ENCODE assay signal across 9 cellular contexts in the genomic region with DNA sequence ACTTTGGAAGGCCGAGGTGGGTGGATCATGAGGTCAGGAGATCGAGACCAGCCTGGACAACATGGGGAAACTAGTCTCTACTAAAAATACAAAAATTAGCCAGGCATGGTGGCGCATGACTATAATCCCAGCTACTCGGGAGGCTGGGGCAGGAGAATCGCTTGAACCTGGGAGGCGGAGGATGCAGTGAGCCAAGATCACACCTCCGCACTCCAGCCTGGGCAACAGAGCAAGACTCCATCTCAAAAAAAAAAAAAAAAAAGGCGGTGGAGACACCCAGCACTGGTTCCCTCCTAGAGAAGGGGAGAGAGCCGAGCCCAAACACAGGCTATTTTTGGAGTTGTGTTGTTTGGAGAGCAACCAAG. TPM values are rescaled to one million over a fixed set of nuclear protein-coding genes. Genes with fewer than 3 reads are reported as not detected.
DNase-seq lines count a peak whose midpoint lies in the region; ATAC-seq, FAIRE-seq and TF ChIP-seq lines count a peak whose summit lies in the region.
"Not testable (repeated sequence)": the region's sequence is repeated elsewhere in the genome, so short reads cannot be mapped to it uniquely, and the experiment has no call there.
"Had no signal": no experiment of that assay in that cellular context is flagged by ENCODE, and none has a peak within 500 bp of the region (broad histone marks: within the 10 kb centered on the region; RNA-seq: fewer than 3 reads in every experiment).

No MANE protein-coding gene starts in this region.

- not testable (repeated sequence) for TF ChIP-seq POLR2A in adrenal gland (IDR thresholded peaks at IDR 0.05); HepG2 (IDR thresholded peaks at IDR 0.05; ENCODE audit: insufficient read depth in 1 of 2, low read depth in 2 of 2, low read length in 2 of 2)

- peaks cover 21% of the 10 kb centered on the region for H3K27me3 Mint-ChIP-seq in GM23338 (ENCODE audit: insufficient read depth, low read depth, poor library complexity)
- H3K27me3 Mint-ChIP-seq in endothelial cell (ENCODE audit: unreplicated experiment): peaks cover 12% of the 10 kb centered on the region
- peaks cover 13% of the 10 kb centered on the region for H3K27me3 Mint-ChIP-seq in nephron progenitor cell (ENCODE audit: low read depth, poor library complexity)

- peak overlapping the region; percentile 32 for H3K9ac ChIP-seq in SK-N-SH
- H3K9ac ChIP-seq in HepG2 (ENCODE audit: insufficient read depth, low read depth, low read length): peak overlapping the region; percentile 89

- POLR2A ChIA-PET in SK-N-SH (lab: Yijun Ruan, JAX): not testable (repeated sequence)
- POLR2A ChIA-PET in HepG2 (lab: Yijun Ruan, JAX): interaction anchor here (1.2 to 4.1 kb wide), 18 partner anchors 9 to 232 kb away, joined by 3 to 68 read pairs (median 14); partner anchors contain the start of genes AP1S1, FIS1, PLOD3 and TRIM56

- H3K4me1 Mint-ChIP-seq in GM23338 (peaks cover 17% of the 10 kb centered on the region), endothelial cell (ENCODE audit: unreplicated experiment) (peaks cover 23% of the 10 kb centered on the region), nephron progenitor cell (peaks cover 44% of the 10 kb centered on the region)
- peaks cover 32% of the 10 kb centered on the region for H3K4me1 Mint-ChIP-seq in stimulated activated effector memory CD8-positive, alpha-beta T cell treated with anti-CD3 and anti-CD28 coated beads, Interleukin-12 subunit alpha, Interleukin-12 subunit beta, amount 100 ng/mL, for 72 hours

- H3K79me2 ChIP-seq in GM23338 (replicated peaks; ENCODE audit: insufficient read depth); HepG2 (ENCODE audit: insufficient read depth, low read length): not testable (repeated sequence)
- H3K79me2 ChIP-seq in SK-N-SH (ENCODE audit: insufficient read depth): peaks cover 48% of the 10 kb centered on the region

- H3K27ac ChIP-seq in GM23338 (ENCODE audit: low read depth): not testable (repeated sequence)
- peak overlapping the region; percentile 69 to 98; a peak in 3 of 4 replicates for H3K27ac ChIP-seq in SK-N-SH (ENCODE audit: low read depth in 2 of 2, low read length in 1 of 2)
- H3K27ac ChIP-seq in adrenal gland: peak overlapping the region; percentile 55 to 94 (median 79)
- peak overlapping the region; percentile 99 for H3K27ac ChIP-seq in HepG2 (ENCODE audit: extremely low read length, insufficient read depth, low read length)

- in situ Hi-C loops in HepG2 (cut with HindIII; ENCODE audit: extremely low pct_ligation_motif_present, low pct_unique_long_range_greater_than_20kb): not testable (repeated sequence)

- H3K4me1 ChIP-seq in GM23338 (ENCODE audit: insufficient read depth): peaks cover 26% of the 10 kb centered on the region; the same call in 1 of the 2 replicates
- H3K4me1 ChIP-seq in SK-N-SH (ENCODE audit: control insufficient read depth in 1 of 2, insufficient read depth in 2 of 2, low read depth in 1 of 2, low read length in 1 of 2): peaks cover 14 to 66% of the 10 kb centered on the region in 2 experiments; a peak in 3 of 4 replicates
- H3K4me1 ChIP-seq in adrenal gland (replicated peaks in 1 of 2): peaks cover 19 to 30% of the 10 kb centered on the region in 2 donors
- H3K4me1 ChIP-seq in HepG2 (ENCODE audit: insufficient read depth, low read length): peaks cover 92% of the 10 kb centered on the region

- H3K4me2 ChIP-seq in GM23338 (peak overlapping the region; percentile 53; the same call in 1 of the 2 replicates), SK-N-SH (0 out of 2 replicates have a peak overlapping the region, but pooled peaks have one; percentile 6), HepG2 (ENCODE audit: low read depth, low read length) (peak overlapping the region; percentile 94)

- H3K36me3 Mint-ChIP-seq in GM23338 (ENCODE audit: low read depth); endothelial cell (ENCODE audit: low read depth, unreplicated experiment); nephron progenitor cell (ENCODE audit: low read depth); stimulated activated effector memory CD8-positive, alpha-beta T cell treated with anti-CD3 and anti-CD28 coated beads, Interleukin-12 subunit alpha, Interleukin-12 subunit beta, amount 100 ng/mL, for 72 hours: not testable (repeated sequence)

- not testable (repeated sequence) for TF ChIP-seq RAD21 in SK-N-SH (IDR thresholded peaks at IDR 0.05; ENCODE audit: low read length); HepG2 (CRISPR knock-in tag; IDR thresholded peaks at IDR 0.05)

- not testable (repeated sequence) for H3K4me3 Mint-ChIP-seq in GM23338; endothelial cell (ENCODE audit: unreplicated experiment); nephron progenitor cell
- H3K4me3 Mint-ChIP-seq in stimulated activated effector memory CD8-positive, alpha-beta T cell treated with anti-CD3 and anti-CD28 coated beads, Interleukin-12 subunit alpha, Interleukin-12 subunit beta, amount 100 ng/mL, for 72 hours: peak overlapping the region; percentile 29

- not testable (repeated sequence) for H3K27ac Mint-ChIP-seq in GM23338
- H3K27ac Mint-ChIP-seq in endothelial cell (ENCODE audit: unreplicated experiment): peak overlapping the region; percentile 83
- H3K27ac Mint-ChIP-seq in nephron progenitor cell: peak overlapping the region; percentile 80
- H3K27ac Mint-ChIP-seq in stimulated activated effector memory CD8-positive, alpha-beta T cell treated with anti-CD3 and anti-CD28 coated beads, Interleukin-12 subunit alpha, Interleukin-12 subunit beta, amount 100 ng/mL, for 72 hours: peak overlapping the region; percentile 85

- not testable (repeated sequence) for TF ChIP-seq EP300 in SK-N-SH (IDR thresholded peaks at IDR 0.05; ENCODE audit: borderline replicate concordance in 1 of 2, low read depth in 1 of 2, low read length in 1 of 2); HepG2 (IDR thresholded peaks at IDR 0.05; ENCODE audit: low read depth in 2 of 2, low read length in 2 of 2); HepG2 (CRISPR knock-in tag; IDR thresholded peaks at IDR 0.05; ENCODE audit: borderline replicate concordance)

- H3K9me3 Mint-ChIP-seq in GM23338; endothelial cell (ENCODE audit: unreplicated experiment); nephron progenitor cell; stimulated activated effector memory CD8-positive, alpha-beta T cell treated with anti-CD3 and anti-CD28 coated beads, Interleukin-12 subunit alpha, Interleukin-12 subunit beta, amount 100 ng/mL, for 72 hours: not testable (repeated sequence)

- intact Hi-C loops in adrenal gland (cut with DNase I); HepG2 (cut with micrococcal nuclease; ENCODE audit: unreplicated experiment): not testable (repeated sequence)

- not testable (repeated sequence) for H3K27me3 ChIP-seq in GM23338 (ENCODE audit: insufficient read depth); SK-N-SH (ENCODE audit: insufficient read depth); adrenal gland; HepG2 (ENCODE audit: control insufficient read depth in 1 of 2, insufficient read depth in 2 of 2, low read length in 2 of 2)

- H3K9me3 ChIP-seq in SK-N-SH; adrenal gland (replicated peaks in 1 of 3); HepG2 (ENCODE audit: low read length): not testable (repeated sequence)

- WGBS in SK-N-SH (ENCODE audit: low lambda C conversion rate): 64% methylated on average over 9 of the region's 9 CpGs
- 62 to 82% (median 70%) methylated on average over 8 to 9 of the region's 9 CpGs for WGBS in adrenal gland, 4 donors
- WGBS in HepG2 (ENCODE audit: low lambda C conversion rate): 63% methylated on average over 9 of the region's 9 CpGs

- CTCF ChIA-PET in SK-N-SH (lab: Yijun Ruan, JAX): interaction anchor here (1.4 to 3.4 kb wide), 2 partner anchors 16 to 27 kb away, joined by 4 to 19 read pairs; no protein-coding TSS in a partner anchor
- CTCF ChIA-PET in HepG2 (lab: Yijun Ruan, JAX; ENCODE audit: low intra/inter-chr PET ratio, low total read pairs): not testable (repeated sequence)

- H3K4me3 ChIP-seq in GM23338; SK-N-SH (ENCODE audit: low read depth in 2 of 2, low read length in 1 of 2): not testable (repeated sequence)
- H3K4me3 ChIP-seq in adrenal gland (peak overlapping the region in 1 of 4 donors; percentile 52), HepG2 (replicated peaks in 1 of 3; ENCODE audit: insufficient read depth in 1 of 3, low read depth in 2 of 3, low read length in 3 of 3) (peak overlapping the region in 2 of 3 experiments; percentile 61 to 68; a peak in 3 of 6 replicates)

- TSS peak; percentile 43 for BruUV-seq in HepG2 (replicated peaks; lab: Mats Ljungman, UMichigan)

- H3K9me2 ChIP-seq in GM23338 (ENCODE audit: insufficient read depth); SK-N-SH: not testable (repeated sequence)

- H2AFZ ChIP-seq in GM23338: peak overlapping the region; percentile 89; the same call in 1 of the 2 replicates
- not testable (repeated sequence) for H2AFZ ChIP-seq in SK-N-SH (ENCODE audit: low read depth); HepG2 (ENCODE audit: low read length)

- not testable (repeated sequence) for FAIRE-seq in HepG2 (lab: Jason Lieb, UNC)

- H3F3A ChIP-seq in GM23338 (replicated peaks; ENCODE audit: low read depth): not testable (repeated sequence)
- peaks cover 79% of the 10 kb centered on the region for H3F3A ChIP-seq in SK-N-SH (replicated peaks; ENCODE audit: insufficient read depth)

- not testable (repeated sequence) for DNase-seq in GM23338 (ENCODE audit: low spot score); SK-N-SH; adrenal gland; endothelial cell (ENCODE audit: low spot score); HepG2 (ENCODE audit: low spot score); nephron progenitor cell; stimulated activated effector memory CD8-positive, alpha-beta T cell treated with anti-CD3 and anti-CD28 coated beads, Interleukin-12 subunit alpha, Interleukin-12 subunit beta, amount 100 ng/mL, for 72 hours (ENCODE audit: low spot score in 2 of 2)

- not testable (repeated sequence) for H3K36me3 ChIP-seq in GM23338 (ENCODE audit: insufficient read depth); SK-N-SH (replicated peaks in 1 of 2; ENCODE audit: control insufficient read depth in 1 of 2, insufficient read depth in 2 of 2, low read length in 1 of 2); adrenal gland (replicated peaks in 1 of 2); HepG2 (replicated peaks in 1 of 2; ENCODE audit: control insufficient read depth in 1 of 2, insufficient read depth in 2 of 2, low read length in 2 of 2)

- not testable (repeated sequence) for ATAC-seq in GM23338; HepG2; stimulated activated effector memory CD8-positive, alpha-beta T cell treated with anti-CD3 and anti-CD28 coated beads, Interleukin-12 subunit alpha, Interleukin-12 subunit beta, amount 100 ng/mL, for 72 hours

- not testable (repeated sequence) for TF ChIP-seq CTCF in GM23338 (conservative IDR thresholded peaks at IDR 0.05; ENCODE audit: low read depth in 2 of 2); SK-N-SH (IDR thresholded peaks at IDR 0.05); adrenal gland (IDR thresholded peaks at IDR 0.05); endothelial cell (IDR thresholded peaks at IDR 0.05; ENCODE audit: unreplicated experiment); HepG2 (CRISPR knock-in tag; IDR thresholded peaks at IDR 0.05); nephron progenitor cell (IDR thresholded peaks at IDR 0.05)

- H4K20me1 ChIP-seq in GM23338 (replicated peaks; ENCODE audit: insufficient read depth); SK-N-SH (ENCODE audit: insufficient read depth); HepG2 (ENCODE audit: insufficient read depth, low read length): not testable (repeated sequence)

RNA-seq across cellular contexts. Expression of gene SERPINE1, which starts 5.3 kb away (rescaled TPM):
- total RNA-seq in GM23338 (2014; rRNA removed; shearing (Covaris generic)): 0.97 and 2.0 TPM in 2 replicates
- polyA plus RNA-seq in GM23338 (2016; fragmentation: Nextera tagmentation; extraction: Ambion mirVana): 0.63 and 1.2 TPM in 2 replicates
- 4,174 and 5,753 TPM in 2 replicates for polyA plus RNA-seq in SK-N-SH (2012; rRNA removed)
- 2,518 and 3,426 TPM in 2 replicates for polyA plus RNA-seq in SK-N-SH (2012; cell fraction: cytosol; rRNA removed)
- polyA plus RNA-seq in SK-N-SH (2012; cell fraction: nucleus; rRNA removed): 3,662 and 5,083 TPM in 2 replicates
- total RNA-seq in adrenal gland: 100 to 1,000 TPM in 1 of 8 donors, 10 to 100 TPM in 6, 1 to 10 TPM in 1; 7.0 to 118 (median 34.7) TPM
- 10 to 100 TPM in 2 of 3 donors, 1 to 10 TPM in 1; 9.1 to 23.1 (median 23.0) TPM for polyA plus RNA-seq in adrenal gland
- 0.80 TPM for total RNA-seq in endothelial cell (ENCODE audit: unreplicated experiment)
- total RNA-seq in HepG2 (2016; rRNA removed; fragmentation: Illumina TruSeq; extraction: Trizol): 9.2 and 21.2 TPM in 2 replicates
- 3.3 and 3.6 TPM in 2 replicates for total RNA-seq in HepG2 (2016; cell fraction: cytosol; rRNA removed; fragmentation: Illumina TruSeq; extraction: Trizol; ENCODE audit: low read depth)
- total RNA-seq in HepG2 (2016; cell fraction: insoluble cytoplasmic fraction; rRNA removed; fragmentation: Illumina TruSeq; extraction: Trizol): 8.0 and 21.0 TPM in 2 replicates
- 8.0 and 9.1 TPM in 2 replicates for total RNA-seq in HepG2 (2016; cell fraction: membrane; rRNA removed; fragmentation: Illumina TruSeq; extraction: Trizol)
- 18.0 and 20.9 TPM in 2 replicates for total RNA-seq in HepG2 (2016; cell fraction: nucleus; rRNA removed; fragmentation: Illumina TruSeq; extraction: Trizol)
- polyA plus RNA-seq in HepG2 (2011; rRNA removed): 1,576 and 2,365 TPM in 2 replicates
- polyA plus RNA-seq in HepG2 (2011; cell fraction: cytosol; rRNA removed): 1,491 and 1,809 TPM in 2 replicates
- polyA plus RNA-seq in HepG2 (2011; cell fraction: nucleus; rRNA removed): 562 and 817 TPM in 2 replicates
- polyA plus RNA-seq in HepG2 (2012): 545 and 706 TPM in 2 replicates
- polyA plus RNA-seq in HepG2 (2016; cell fraction: cytosol; fragmentation: Illumina TruSeq; extraction: Trizol; ENCODE audit: low read depth): 3.7 and 4.4 TPM in 2 replicates
- polyA plus RNA-seq in HepG2 (2016; cell fraction: insoluble cytoplasmic fraction; fragmentation: Illumina TruSeq; extraction: Trizol; ENCODE audit: low read depth): 9.1 and 11.4 TPM in 2 replicates
- polyA plus RNA-seq in HepG2 (2016; cell fraction: membrane; fragmentation: Illumina TruSeq; extraction: Trizol; ENCODE audit: low read depth): 6.1 and 6.8 TPM in 2 replicates
- 38.3 and 38.7 TPM in 2 replicates for polyA plus RNA-seq in HepG2 (2016; cell fraction: nucleus; fragmentation: Illumina TruSeq; extraction: Trizol; ENCODE audit: insufficient read depth, low read depth)
- 6.3 and 1,949 TPM in 2 replicates for polyA minus RNA-seq in HepG2 (2011; rRNA and poly(A)+ RNA removed; ENCODE audit: low replicate concordance)
- polyA minus RNA-seq in HepG2 (2011; cell fraction: cytosol; rRNA and poly(A)+ RNA removed): 904 and 1,305 TPM in 2 replicates
- 242 and 430 TPM in 2 replicates for polyA minus RNA-seq in HepG2 (2011; cell fraction: nucleus; rRNA and poly(A)+ RNA removed)

RNA-seq across cellular contexts. Expression of gene AP1S1, which starts 32.7 kb away (rescaled TPM):
- total RNA-seq in GM23338 (2014; rRNA removed; shearing (Covaris generic)): 60.6 and 62.9 TPM in 2 replicates
- polyA plus RNA-seq in GM23338 (2016; fragmentation: Nextera tagmentation; extraction: Ambion mirVana) (11.5 and 12.2 TPM in 2 replicates), SK-N-SH (2012; rRNA removed) (616 and 704 TPM in 2 replicates), adrenal gland (10 to 100 TPM; 20.4 to 35.4 (median 30.0) TPM), HepG2 (2011; rRNA removed) (65.2 and 68.1 TPM in 2 replicates)
- 481 and 593 TPM in 2 replicates for polyA plus RNA-seq in SK-N-SH (2012; cell fraction: cytosol; rRNA removed)
- 340 and 390 TPM in 2 replicates for polyA plus RNA-seq in SK-N-SH (2012; cell fraction: nucleus; rRNA removed)
- total RNA-seq in adrenal gland (10 to 100 TPM; 26.9 to 66.1 (median 43.6) TPM), endothelial cell (ENCODE audit: unreplicated experiment) (45.6 TPM), HepG2 (2016; rRNA removed; fragmentation: Illumina TruSeq; extraction: Trizol) (57.5 and 77.9 TPM in 2 replicates)
- 12.5 and 16.2 TPM in 2 replicates for total RNA-seq in HepG2 (2016; cell fraction: cytosol; rRNA removed; fragmentation: Illumina TruSeq; extraction: Trizol; ENCODE audit: low read depth)
- total RNA-seq in HepG2 (2016; cell fraction: insoluble cytoplasmic fraction; rRNA removed; fragmentation: Illumina TruSeq; extraction: Trizol): 61.5 and 77.2 TPM in 2 replicates
- total RNA-seq in HepG2 (2016; cell fraction: membrane; rRNA removed; fragmentation: Illumina TruSeq; extraction: Trizol): 27.8 and 28.9 TPM in 2 replicates
- total RNA-seq in HepG2 (2016; cell fraction: nucleus; rRNA removed; fragmentation: Illumina TruSeq; extraction: Trizol): 21.6 and 22.0 TPM in 2 replicates
- 72.3 and 73.9 TPM in 2 replicates for polyA plus RNA-seq in HepG2 (2011; cell fraction: cytosol; rRNA removed)
- polyA plus RNA-seq in HepG2 (2011; cell fraction: nucleus; rRNA removed): 36.3 and 39.1 TPM in 2 replicates
- polyA plus RNA-seq in HepG2 (2012): 37.2 and 44.1 TPM in 2 replicates
- 12.3 and 17.5 TPM in 2 replicates for polyA plus RNA-seq in HepG2 (2016; cell fraction: cytosol; fragmentation: Illumina TruSeq; extraction: Trizol; ENCODE audit: low read depth)
- 79.7 and 84.4 TPM in 2 replicates for polyA plus RNA-seq in HepG2 (2016; cell fraction: insoluble cytoplasmic fraction; fragmentation: Illumina TruSeq; extraction: Trizol; ENCODE audit: low read depth)
- polyA plus RNA-seq in HepG2 (2016; cell fraction: membrane; fragmentation: Illumina TruSeq; extraction: Trizol; ENCODE audit: low read depth): 20.4 and 24.4 TPM in 2 replicates
- polyA plus RNA-seq in HepG2 (2016; cell fraction: nucleus; fragmentation: Illumina TruSeq; extraction: Trizol; ENCODE audit: insufficient read depth, low read depth): 37.5 and 48.7 TPM in 2 replicates
- polyA minus RNA-seq in HepG2 (2011; rRNA and poly(A)+ RNA removed; ENCODE audit: low replicate concordance): 27.0 and 72.1 TPM in 2 replicates
- polyA minus RNA-seq in HepG2 (2011; cell fraction: cytosol; rRNA and poly(A)+ RNA removed): 13.5 and 15.9 TPM in 2 replicates
- polyA minus RNA-seq in HepG2 (2011; cell fraction: nucleus; rRNA and poly(A)+ RNA removed): 6.6 and 8.1 TPM in 2 replicates

RNA-seq across cellular contexts. Expression of gene TRIM56, which starts 36.3 kb away (rescaled TPM):
- total RNA-seq in GM23338 (2014; rRNA removed; shearing (Covaris generic)): 12.9 and 15.7 TPM in 2 replicates
- 8.7 and 10.0 TPM in 2 replicates for polyA plus RNA-seq in GM23338 (2016; fragmentation: Nextera tagmentation; extraction: Ambion mirVana)
- 2.5 and 2.9 TPM in 2 replicates for polyA plus RNA-seq in SK-N-SH (2012; rRNA removed)
- polyA plus RNA-seq in SK-N-SH (2012; cell fraction: cytosol; rRNA removed): 2.4 TPM in 2 replicates
- 7.4 and 7.8 TPM in 2 replicates for polyA plus RNA-seq in SK-N-SH (2012; cell fraction: nucleus; rRNA removed)
- total RNA-seq in adrenal gland: 10 to 100 TPM; 21.3 to 57.3 (median 33.5) TPM
- polyA plus RNA-seq in adrenal gland: 10 to 100 TPM in 2 of 3 donors, 1 to 10 TPM in 1; 8.3 to 24.1 (median 16.3) TPM
- 5.3 TPM for total RNA-seq in endothelial cell (ENCODE audit: unreplicated experiment)
- total RNA-seq in HepG2 (2016; rRNA removed; fragmentation: Illumina TruSeq; extraction: Trizol): 7.1 and 8.1 TPM in 2 replicates
- total RNA-seq in HepG2 (2016; cell fraction: cytosol; rRNA removed; fragmentation: Illumina TruSeq; extraction: Trizol; ENCODE audit: low read depth): 0.51 and 0.88 TPM in 2 replicates
- 7.1 and 7.5 TPM in 2 replicates for total RNA-seq in HepG2 (2016; cell fraction: insoluble cytoplasmic fraction; rRNA removed; fragmentation: Illumina TruSeq; extraction: Trizol)
- 2.1 and 2.7 TPM in 2 replicates for total RNA-seq in HepG2 (2016; cell fraction: membrane; rRNA removed; fragmentation: Illumina TruSeq; extraction: Trizol)
- 5.7 and 8.6 TPM in 2 replicates for total RNA-seq in HepG2 (2016; cell fraction: nucleus; rRNA removed; fragmentation: Illumina TruSeq; extraction: Trizol)
- 3.0 and 3.2 TPM in 2 replicates for polyA plus RNA-seq in HepG2 (2011; rRNA removed)
- polyA plus RNA-seq in HepG2 (2011; cell fraction: cytosol; rRNA removed): 1.3 and 1.8 TPM in 2 replicates
- polyA plus RNA-seq in HepG2 (2011; cell fraction: nucleus; rRNA removed): 10.1 and 11.0 TPM in 2 replicates
- polyA plus RNA-seq in HepG2 (2012): 9.5 and 9.7 TPM in 2 replicates
- 0.27 and 0.32 TPM in 2 replicates for polyA plus RNA-seq in HepG2 (2016; cell fraction: cytosol; fragmentation: Illumina TruSeq; extraction: Trizol; ENCODE audit: low read depth)
- polyA plus RNA-seq in HepG2 (2016; cell fraction: insoluble cytoplasmic fraction; fragmentation: Illumina TruSeq; extraction: Trizol; ENCODE audit: low read depth): 2.6 and 3.8 TPM in 2 replicates
- 0.63 and 0.71 TPM in 2 replicates for polyA plus RNA-seq in HepG2 (2016; cell fraction: membrane; fragmentation: Illumina TruSeq; extraction: Trizol; ENCODE audit: low read depth)
- polyA plus RNA-seq in HepG2 (2016; cell fraction: nucleus; fragmentation: Illumina TruSeq; extraction: Trizol; ENCODE audit: insufficient read depth, low read depth): 10.0 and 15.0 TPM in 2 replicates
- polyA minus RNA-seq in HepG2 (2011; rRNA and poly(A)+ RNA removed; ENCODE audit: low replicate concordance): 14.7 and 16.6 TPM in 2 replicates
- 3.3 and 5.4 TPM in 2 replicates for polyA minus RNA-seq in HepG2 (2011; cell fraction: cytosol; rRNA and poly(A)+ RNA removed)
- polyA minus RNA-seq in HepG2 (2011; cell fraction: nucleus; rRNA and poly(A)+ RNA removed): 8.6 and 9.3 TPM in 2 replicates

RNA-seq across cellular contexts. Expression of gene VGF, which starts 43.8 kb away (rescaled TPM):
- total RNA-seq in GM23338 (2014; rRNA removed; shearing (Covaris generic)): 3.3 and 4.4 TPM in 2 replicates
- 2.6 and 3.0 TPM in 2 replicates for polyA plus RNA-seq in GM23338 (2016; fragmentation: Nextera tagmentation; extraction: Ambion mirVana)
- polyA plus RNA-seq in SK-N-SH (2012; rRNA removed): 17.4 and 54.3 TPM in 2 replicates
- 48.7 and 59.7 TPM in 2 replicates for polyA plus RNA-seq in SK-N-SH (2012; cell fraction: cytosol; rRNA removed)
- 65.5 and 96.9 TPM in 2 replicates for polyA plus RNA-seq in SK-N-SH (2012; cell fraction: nucleus; rRNA removed)
- 10 to 100 TPM in 2 of 8 donors, 1 to 10 TPM in 2, under 1 TPM in 1, not detected in 3; 0.97 to 14.3 (median 2.0) TPM for total RNA-seq in adrenal gland
- 10 to 100 TPM in 1 of 3 donors, 1 to 10 TPM in 2; 1.9 to 12.8 (median 4.6) TPM for polyA plus RNA-seq in adrenal gland
- 0.77 TPM for total RNA-seq in endothelial cell (ENCODE audit: unreplicated experiment)
- total RNA-seq in HepG2 (2016; rRNA removed; fragmentation: Illumina TruSeq; extraction: Trizol): 0.10 and 0.46 TPM in 2 replicates
- total RNA-seq in HepG2 (2016; cell fraction: cytosol; rRNA removed; fragmentation: Illumina TruSeq; extraction: Trizol; ENCODE audit: low read depth): 0.18 TPM in 1 of 2 replicates, not detected in the other
- total RNA-seq in HepG2 (2016; cell fraction: insoluble cytoplasmic fraction; rRNA removed; fragmentation: Illumina TruSeq; extraction: Trizol): 0.52 TPM in 1 of 2 replicates, not detected in the other
- 0.10 and 0.15 TPM in 2 replicates for total RNA-seq in HepG2 (2016; cell fraction: membrane; rRNA removed; fragmentation: Illumina TruSeq; extraction: Trizol)
- 0.44 and 0.78 TPM in 2 replicates for total RNA-seq in HepG2 (2016; cell fraction: nucleus; rRNA removed; fragmentation: Illumina TruSeq; extraction: Trizol)
- 0.12 and 0.21 TPM in 2 replicates for polyA plus RNA-seq in HepG2 (2011; rRNA removed)
- polyA plus RNA-seq in HepG2 (2011; cell fraction: cytosol; rRNA removed): 0.12 and 0.23 TPM in 2 replicates
- polyA plus RNA-seq in HepG2 (2011; cell fraction: nucleus; rRNA removed): 0.40 and 0.96 TPM in 2 replicates
- polyA plus RNA-seq in HepG2 (2012): 0.09 and 0.31 TPM in 2 replicates
- polyA plus RNA-seq in HepG2 (2016; cell fraction: cytosol; fragmentation: Illumina TruSeq; extraction: Trizol; ENCODE audit: low read depth): 0.06 and 0.09 TPM in 2 replicates
- polyA plus RNA-seq in HepG2 (2016; cell fraction: insoluble cytoplasmic fraction; fragmentation: Illumina TruSeq; extraction: Trizol; ENCODE audit: low read depth): 0.15 and 0.16 TPM in 2 replicates
- polyA plus RNA-seq in HepG2 (2016; cell fraction: membrane; fragmentation: Illumina TruSeq; extraction: Trizol; ENCODE audit: low read depth): 0.08 TPM in 1 of 2 replicates, not detected in the other
- polyA plus RNA-seq in HepG2 (2016; cell fraction: nucleus; fragmentation: Illumina TruSeq; extraction: Trizol; ENCODE audit: insufficient read depth, low read depth): 0.99 and 1.4 TPM in 2 replicates
- polyA minus RNA-seq in HepG2 (2011; rRNA and poly(A)+ RNA removed; ENCODE audit: low replicate concordance): 0.14 and 0.16 TPM in 2 replicates
- polyA minus RNA-seq in HepG2 (2011; cell fraction: cytosol; rRNA and poly(A)+ RNA removed): 0.69 and 0.88 TPM in 2 replicates
- polyA minus RNA-seq in HepG2 (2011; cell fraction: nucleus; rRNA and poly(A)+ RNA removed): not detected in 2 replicates
- polyA plus RNA-seq: immature natural killer cell had no signal

RNA-seq across cellular contexts. Expression of gene NAT16, which starts 58.5 kb away (rescaled TPM):
- total RNA-seq in GM23338 (2014; rRNA removed; shearing (Covaris generic)): 0.21 TPM in 1 of 2 replicates, not detected in the other
- 0.31 and 0.57 TPM in 2 replicates for polyA plus RNA-seq in GM23338 (2016; fragmentation: Nextera tagmentation; extraction: Ambion mirVana)
- polyA plus RNA-seq in SK-N-SH (2012; rRNA removed): 0.64 and 0.68 TPM in 2 replicates
- polyA plus RNA-seq in SK-N-SH (2012; cell fraction: cytosol; rRNA removed): 0.51 and 0.62 TPM in 2 replicates
- 3.7 and 7.0 TPM in 2 replicates for polyA plus RNA-seq in SK-N-SH (2012; cell fraction: nucleus; rRNA removed)
- under 1 TPM in 1 of 8 donors, not detected in 7; 0.14 TPM for total RNA-seq in adrenal gland
- polyA plus RNA-seq in adrenal gland: not detected
- total RNA-seq in endothelial cell (ENCODE audit: unreplicated experiment): not detected
- total RNA-seq in HepG2 (2016; rRNA removed; fragmentation: Illumina TruSeq; extraction: Trizol): not detected in 2 replicates
- not detected in 2 replicates for total RNA-seq in HepG2 (2016; cell fraction: cytosol; rRNA removed; fragmentation: Illumina TruSeq; extraction: Trizol; ENCODE audit: low read depth)
- not detected in 2 replicates for total RNA-seq in HepG2 (2016; cell fraction: insoluble cytoplasmic fraction; rRNA removed; fragmentation: Illumina TruSeq; extraction: Trizol)
- not detected in 2 replicates for total RNA-seq in HepG2 (2016; cell fraction: membrane; rRNA removed; fragmentation: Illumina TruSeq; extraction: Trizol)
- total RNA-seq in HepG2 (2016; cell fraction: nucleus; rRNA removed; fragmentation: Illumina TruSeq; extraction: Trizol): not detected in 2 replicates
- polyA plus RNA-seq in HepG2 (2011; rRNA removed): 0.04 TPM in 1 of 2 replicates, not detected in the other
- 0.04 and 0.05 TPM in 2 replicates for polyA plus RNA-seq in HepG2 (2011; cell fraction: cytosol; rRNA removed)
- polyA plus RNA-seq in HepG2 (2011; cell fraction: nucleus; rRNA removed): 0.24 and 0.34 TPM in 2 replicates
- 0.12 TPM in 1 of 2 replicates, not detected in the other for polyA plus RNA-seq in HepG2 (2012)
- not detected in 2 replicates for polyA plus RNA-seq in HepG2 (2016; cell fraction: cytosol; fragmentation: Illumina TruSeq; extraction: Trizol; ENCODE audit: low read depth)
- polyA plus RNA-seq in HepG2 (2016; cell fraction: insoluble cytoplasmic fraction; fragmentation: Illumina TruSeq; extraction: Trizol; ENCODE audit: low read depth): not detected in 2 replicates
- polyA plus RNA-seq in HepG2 (2016; cell fraction: membrane; fragmentation: Illumina TruSeq; extraction: Trizol; ENCODE audit: low read depth): not detected in 2 replicates
- not detected in 2 replicates for polyA plus RNA-seq in HepG2 (2016; cell fraction: nucleus; fragmentation: Illumina TruSeq; extraction: Trizol; ENCODE audit: insufficient read depth, low read depth)
- polyA minus RNA-seq in HepG2 (2011; rRNA and poly(A)+ RNA removed; ENCODE audit: low replicate concordance): not detected in 2 replicates
- polyA minus RNA-seq in HepG2 (2011; cell fraction: cytosol; rRNA and poly(A)+ RNA removed): not detected in 2 replicates
- polyA minus RNA-seq in HepG2 (2011; cell fraction: nucleus; rRNA and poly(A)+ RNA removed): not detected in 2 replicates
- total RNA-seq: pulmonary artery endothelial cell had no signal
- polyA plus RNA-seq: immature natural killer cell had no signal

Comparison
In these comparisons a context has a peak if more than half of its experiments do, and no peak if none do; other contexts are left out.
1. H3K4me2 ChIP-seq: peak in every context shown above with its lines; median percentile 94 in HepG2; 53 in GM23338; 6 in SK-N-SH.